ENCODE assay signal across 13 cellular contexts in genomic region chr10:88041243-88042161, GRCh38.
DNase-seq lines count a peak whose midpoint lies in the region; ATAC-seq, FAIRE-seq and TF ChIP-seq lines count a peak whose summit lies in the region.
"Had no signal": no experiment of that assay in that cellular context is flagged by ENCODE, and none has a peak within 500 bp of the region (broad histone marks: within the 10 kb centered on the region; RNA-seq: fewer than 3 reads in every experiment).

No MANE protein-coding gene starts in this region.

- ATAC-seq in GM19467 (IDR thresholded peaks at IDR 0.05; ENCODE audit: unreplicated experiment) = no peak
- no peak for ATAC-seq in HepG2
- ATAC-seq: activated naive CD4-positive, alpha-beta T cell treated with anti-CD3 and anti-CD28 coated beads, Interleukin-2, amount 50 U/mL, for 72 hours had no signal

- CTCF ChIA-PET in RWPE1 (lab: Yijun Ruan, JAX) (no interaction called here), HepG2 (lab: Yijun Ruan, JAX; ENCODE audit: low intra/inter-chr PET ratio, low total read pairs) (no interaction called here)

- TF ChIP-seq RAD21 in HepG2 (CRISPR knock-in tag; IDR thresholded peaks at IDR 0.05) = no peak

- no peak overlapping the region for H3K4me2 ChIP-seq in HepG2 (ENCODE audit: low read depth, low read length)

- H3K27me3 ChIP-seq in duodenal mucosa (ENCODE audit: control insufficient read depth in 1 of 2, insufficient read depth in 2 of 2, low read length in 2 of 2) (no peaks in the 10 kb centered on the region), vagina (no peaks in the 10 kb centered on the region), HepG2 (ENCODE audit: control insufficient read depth in 1 of 2, insufficient read depth in 2 of 2, low read length in 2 of 2) (no peaks in the 10 kb centered on the region)

- TF ChIP-seq CTCF in RWPE1 (conservative IDR thresholded peaks at IDR 0.05; ENCODE audit: low read depth) (no peak), mesothelial cell of epicardium (IDR thresholded peaks at IDR 0.05; ENCODE audit: unreplicated experiment) (no peak), vagina (IDR thresholded peaks at IDR 0.05) (no peak), HepG2 (CRISPR knock-in tag; IDR thresholded peaks at IDR 0.05) (no peak), GM10266 (IDR thresholded peaks at IDR 0.05; ENCODE audit: control insufficient read depth, insufficient read depth, low read depth, missing control alignments) (no peak)

- FAIRE-seq in HepG2 (lab: Jason Lieb, UNC) = no peak
- FAIRE-seq: urothelium cell line had no signal

- TF ChIP-seq POLR2A in vagina (IDR thresholded peaks at IDR 0.05) (no peak), HepG2 (IDR thresholded peaks at IDR 0.05; ENCODE audit: insufficient read depth in 1 of 2, low read depth in 2 of 2, low read length in 2 of 2) (no peak)

- DNase-seq in RWPE1 (ENCODE audit: low spot score) (no peak), mesothelial cell of epicardium (ENCODE audit: low spot score in 2 of 2, unreplicated experiment in 2 of 2) (no peak), vagina (ENCODE audit: extremely low spot score in 2 of 2) (no peak), HepG2 (ENCODE audit: low spot score) (no peak), GM10266 (ENCODE audit: extremely low spot score) (no peak)
- DNase-seq: activated CD8-positive, alpha-beta memory T cell treated with anti-CD3 and anti-CD28 coated beads, Interleukin-2, amount 50 U/mL, for 48 hours; CD4-positive, CD25-positive, alpha-beta regulatory T cell; immature natural killer cell; posterior cingulate gyrus had no signal

- H3K36me3 ChIP-seq in duodenal mucosa (ENCODE audit: control insufficient read depth in 1 of 2, insufficient read depth in 2 of 2, low read length in 2 of 2) (no peaks in the 10 kb centered on the region), vagina (no peaks in the 10 kb centered on the region), HepG2 (replicated peaks in 1 of 2; ENCODE audit: control insufficient read depth in 1 of 2, insufficient read depth in 2 of 2, low read length in 2 of 2) (no peaks in the 10 kb centered on the region)

- no peak overlapping the region for H3K9ac ChIP-seq in duodenal mucosa (ENCODE audit: low read depth in 1 of 2, low read length in 2 of 2)
- H3K9ac ChIP-seq in HepG2 (ENCODE audit: insufficient read depth, low read depth, low read length) = no peak overlapping the region

- peak overlapping the region; percentile 8 to 9 for H3K4me3 ChIP-seq in duodenal mucosa (ENCODE audit: low read depth in 1 of 2, low read length in 2 of 2)
- no peak overlapping the region for H3K4me3 ChIP-seq in vagina
- no peak overlapping the region for H3K4me3 ChIP-seq in HepG2 (replicated peaks in 1 of 3; ENCODE audit: insufficient read depth in 1 of 3, low read depth in 2 of 3, low read length in 3 of 3)

- H3K27ac Mint-ChIP-seq in mesothelial cell of epicardium = peak overlapping the region; percentile 76
- H3K27ac Mint-ChIP-seq: activated naive CD4-positive, alpha-beta T cell treated with anti-CD3 and anti-CD28 coated beads, Interleukin-2, amount 50 U/mL, for 72 hours; immature natural killer cell had no signal

- POLR2A ChIA-PET in RWPE1 (lab: Yijun Ruan, JAX; ENCODE audit: low non-redundant PET) = no interaction called here
- POLR2A ChIA-PET in HepG2 (lab: Yijun Ruan, JAX) = no interaction called here

- intact Hi-C loops in vagina (cut with DNase I) = no loop called here
- intact Hi-C loops in HepG2 (cut with micrococcal nuclease; ENCODE audit: unreplicated experiment) = no loop called here

- H3K27me3 Mint-ChIP-seq in mesothelial cell of epicardium (ENCODE audit: low read depth) = no peaks in the 10 kb centered on the region
- H3K27me3 Mint-ChIP-seq: CD4-positive, CD25-positive, alpha-beta regulatory T cell had no signal

- no peaks in the 10 kb centered on the region for H4K20me1 ChIP-seq in HepG2 (ENCODE audit: insufficient read depth, low read length)

- WGBS in HepG2 (ENCODE audit: low lambda C conversion rate) = 51% methylated on average over 11 of the region's 11 CpGs

- no peak overlapping the region for H2AFZ ChIP-seq in HepG2 (ENCODE audit: low read length)

- H3K4me1 ChIP-seq in duodenal mucosa (ENCODE audit: control insufficient read depth in 1 of 2, insufficient read depth in 2 of 2, low read length in 2 of 2) (peaks cover 11% of the 10 kb centered on the region in 2 donors), vagina (peaks cover 31% of the 10 kb centered on the region), HepG2 (ENCODE audit: insufficient read depth, low read length) (no peaks in the 10 kb centered on the region)

- H3K9me3 ChIP-seq in duodenal mucosa (ENCODE audit: control insufficient read depth in 1 of 2, low read length in 2 of 2) = no peaks in the 10 kb centered on the region
- H3K9me3 ChIP-seq in vagina = no peaks in the 10 kb centered on the region
- H3K9me3 ChIP-seq in HepG2 (ENCODE audit: low read length) = no peaks in the 10 kb centered on the region

- no peaks in the 10 kb centered on the region for H3K79me2 ChIP-seq in HepG2 (ENCODE audit: insufficient read depth, low read length)

- peaks cover 31% of the 10 kb centered on the region for H3K4me1 Mint-ChIP-seq in mesothelial cell of epicardium

- H3K9me3 Mint-ChIP-seq in mesothelial cell of epicardium = no peaks in the 10 kb centered on the region
- H3K9me3 Mint-ChIP-seq: immature natural killer cell had no signal

- TF ChIP-seq EP300 in HepG2 (IDR thresholded peaks at IDR 0.05; ENCODE audit: low read depth in 2 of 2, low read length in 2 of 2) (no peak), HepG2 (CRISPR knock-in tag; IDR thresholded peaks at IDR 0.05; ENCODE audit: borderline replicate concordance) (no peak)

- H3K27ac ChIP-seq in RWPE1 (peak overlapping the region; percentile 85), duodenal mucosa (ENCODE audit: low read depth, low read length) (no peak overlapping the region), vagina (peak overlapping the region; percentile 69), HepG2 (ENCODE audit: extremely low read length, insufficient read depth, low read length) (no peak overlapping the region)

- H3K36me3 Mint-ChIP-seq in mesothelial cell of epicardium = no peaks in the 10 kb centered on the region
- H3K36me3 Mint-ChIP-seq: activated naive CD4-positive, alpha-beta T cell treated with anti-CD3 and anti-CD28 coated beads, Interleukin-2, amount 50 U/mL, for 72 hours; CD4-positive, CD25-positive, alpha-beta regulatory T cell; immature natural killer cell had no signal

- in situ Hi-C loops in HepG2 (cut with HindIII; ENCODE audit: extremely low pct_ligation_motif_present, low pct_unique_long_range_greater_than_20kb) = no loop called here

- BruUV-seq in HepG2 (replicated peaks; lab: Mats Ljungman, UMichigan) = no TSS peak

- no peak overlapping the region for H3K4me3 Mint-ChIP-seq in mesothelial cell of epicardium
- H3K4me3 Mint-ChIP-seq: CD4-positive, CD25-positive, alpha-beta regulatory T cell; immature natural killer cell had no signal

TF ChIP-seq in HepG2, 621 proteins besides CTCF, POLR2A, EP300 and RAD21:
- no peak for TF ChIP-seq ZNF10 (CRISPR knock-in tag; IDR thresholded peaks at IDR 0.05; ENCODE audit: borderline replicate concordance, low read depth)
- TF ChIP-seq KAT2B (IDR thresholded peaks at IDR 0.05; ENCODE audit: borderline replicate concordance, low read depth, low read length) = no peak
- no peak for TF ChIP-seq ZSCAN5A (CRISPR knock-in tag; IDR thresholded peaks at IDR 0.05; ENCODE audit: borderline replicate concordance)
- TF ChIP-seq ZFX (CRISPR knock-in tag; IDR thresholded peaks at IDR 0.05; ENCODE audit: low read depth) = no peak
- TF ChIP-seq ZNF224 (CRISPR knock-in tag; IDR thresholded peaks at IDR 0.05) = no peak
- TF ChIP-seq WIZ (CRISPR knock-in tag; IDR thresholded peaks at IDR 0.05) = no peak
TF ChIP-seq in HepG2: peak in this region for 0.

Comparison
In these comparisons a context has a peak if more than half of its experiments do, and no peak if none do; other contexts are left out.
1. H3K27ac ChIP-seq: peak in RWPE1 (single experiment) and vagina (single experiment); none in duodenal mucosa (single experiment) and HepG2 (single experiment).
2. H3K4me3 ChIP-seq: peak in duodenal mucosa (2 of 2); none in vagina (0 of 2) and HepG2 (0 of 3).